18 cellular contexts compared by ENCODE assay signal in genomic region chr4:48727666-48728459, GRCh38. TPM values are rescaled to one million over a fixed set of nuclear protein-coding genes. Genes with fewer than 3 reads are reported as not detected.
DNase-seq lines count a peak whose midpoint lies in the region; ATAC-seq and TF ChIP-seq lines count a peak whose summit lies in the region.
"Had no signal": no experiment of that assay in that cellular context is flagged by ENCODE, and none has a peak within 500 bp of the region (broad histone marks: within the 10 kb centered on the region; RNA-seq: fewer than 3 reads in every experiment).

No MANE protein-coding gene starts in this region.

- H3K4me1 ChIP-seq in OCI-LY1 (ENCODE audit: insufficient read depth, low read length, severe bottlenecking) = peaks cover 30% of the 10 kb centered on the region

- H3K27ac ChIP-seq in OCI-LY1 (ENCODE audit: low read depth, low read length, poor library complexity, severe bottlenecking) = no peak overlapping the region
- H3K27ac ChIP-seq: RWPE1 had no signal

- no peak for ATAC-seq in activated naive CD8-positive, alpha-beta T cell treated with anti-CD3 and anti-CD28 coated beads, Interleukin-2, amount 10 ng/mL, durations not matched to agents 7 days and 5 days (ENCODE audit: low read depth)
- ATAC-seq in activated naive CD8-positive, alpha-beta T cell treated with anti-CD3 and anti-CD28 coated beads, Interleukin-2, amount 50 U/mL, for 24 hours = no peak
- ATAC-seq in GM19328 (IDR thresholded peaks at IDR 0.05; ENCODE audit: unreplicated experiment) = no peak

- H3K4me3 Mint-ChIP-seq in activated naive CD8-positive, alpha-beta T cell treated with anti-CD3 and anti-CD28 coated beads, Interleukin-2, amount 10 ng/mL, durations not matched to agents 7 days and 5 days = no peak overlapping the region
- H3K4me3 Mint-ChIP-seq in activated naive CD8-positive, alpha-beta T cell treated with anti-CD3 and anti-CD28 coated beads, Interleukin-2, amount 50 U/mL, for 24 hours = no peak overlapping the region
- H3K4me3 Mint-ChIP-seq in immature natural killer cell = peak overlapping the region; percentile 5 to 38 (median 33)
- no peak overlapping the region for H3K4me3 Mint-ChIP-seq in chondrocyte (ENCODE audit: unreplicated experiment)

- H3K9ac ChIP-seq in OCI-LY1 (ENCODE audit: low read length) = no peak overlapping the region

- POLR2A ChIA-PET in activated naive CD8-positive, alpha-beta T cell treated with anti-CD3 and anti-CD28 coated beads, Interleukin-2, amount 10 ng/mL, durations not matched to agents 7 days and 5 days (lab: Charles Lee) = no interaction called here

- H3K4me3 ChIP-seq in OCI-LY1 (ENCODE audit: low read depth, low read length, poor library complexity, severe bottlenecking) = no peak overlapping the region
- H3K4me3 ChIP-seq: dorsolateral prefrontal cortex had no signal

- peak overlapping the region; percentile 44; the same call in 1 of the 2 replicates for H3K4me2 ChIP-seq in OCI-LY1 (ENCODE audit: low read length)

- no peak for TF ChIP-seq CTCF in OCI-LY1 (IDR thresholded peaks at IDR 0.05; ENCODE audit: low read length)
- TF ChIP-seq CTCF in chondrocyte (IDR thresholded peaks at IDR 0.05) = no peak

- H3K4me1 Mint-ChIP-seq in activated naive CD8-positive, alpha-beta T cell treated with anti-CD3 and anti-CD28 coated beads, Interleukin-2, amount 10 ng/mL, durations not matched to agents 7 days and 5 days = peaks cover 64% of the 10 kb centered on the region
- H3K4me1 Mint-ChIP-seq in activated naive CD8-positive, alpha-beta T cell treated with anti-CD3 and anti-CD28 coated beads, Interleukin-2, amount 50 U/mL, for 24 hours = peaks cover 80% of the 10 kb centered on the region
- H3K4me1 Mint-ChIP-seq in immature natural killer cell (peaks cover 93 to 98% of the 10 kb centered on the region in 2 donors), chondrocyte (ENCODE audit: low read depth) (peaks cover 33% of the 10 kb centered on the region)

- H3K9me3 Mint-ChIP-seq in activated naive CD8-positive, alpha-beta T cell treated with anti-CD3 and anti-CD28 coated beads, Interleukin-2, amount 10 ng/mL, durations not matched to agents 7 days and 5 days = peaks cover 10% of the 10 kb centered on the region
- peaks cover 11% of the 10 kb centered on the region for H3K9me3 Mint-ChIP-seq in activated naive CD8-positive, alpha-beta T cell treated with anti-CD3 and anti-CD28 coated beads, Interleukin-2, amount 50 U/mL, for 24 hours
- H3K9me3 Mint-ChIP-seq in immature natural killer cell = no peaks in the 10 kb centered on the region
- H3K9me3 Mint-ChIP-seq in chondrocyte (ENCODE audit: low read depth) = peaks cover 8% of the 10 kb centered on the region
- H3K9me3 Mint-ChIP-seq: activated CD4-positive, alpha-beta T cell treated with anti-CD3 and anti-CD28 coated beads, Interleukin-2, amount 10 ng/mL, durations not matched to agents 24 days and 14 days; T-helper 2 cell treated with Interferon-gamma antibody and Interleukin-4, amounts not matched to agents 5 μg/mL and 100 μg/mL, for 36 hours had no signal

- H3K79me2 ChIP-seq in OCI-LY1 (ENCODE audit: insufficient read depth, low read length) = peaks cover 82% of the 10 kb centered on the region

- peak overlapping the region; percentile 63 for H3K27ac Mint-ChIP-seq in activated naive CD8-positive, alpha-beta T cell treated with anti-CD3 and anti-CD28 coated beads, Interleukin-2, amount 10 ng/mL, durations not matched to agents 7 days and 5 days
- no peak overlapping the region for H3K27ac Mint-ChIP-seq in activated naive CD8-positive, alpha-beta T cell treated with anti-CD3 and anti-CD28 coated beads, Interleukin-2, amount 50 U/mL, for 24 hours
- H3K27ac Mint-ChIP-seq in immature natural killer cell = peak overlapping the region; percentile 23 to 75 (median 37)
- H3K27ac Mint-ChIP-seq in chondrocyte (ENCODE audit: unreplicated experiment) = no peak overlapping the region
- H3K27ac Mint-ChIP-seq: activated CD4-positive, alpha-beta T cell treated with anti-CD3 and anti-CD28 coated beads, Interleukin-2, amount 10 ng/mL, durations not matched to agents 24 days and 14 days had no signal

- H3K9me2 ChIP-seq in OCI-LY1 (ENCODE audit: low read depth, low read length) = no peaks in the 10 kb centered on the region

- H3K36me3 Mint-ChIP-seq in activated naive CD8-positive, alpha-beta T cell treated with anti-CD3 and anti-CD28 coated beads, Interleukin-2, amount 10 ng/mL, durations not matched to agents 7 days and 5 days = peaks cover 47% of the 10 kb centered on the region
- H3K36me3 Mint-ChIP-seq in activated naive CD8-positive, alpha-beta T cell treated with anti-CD3 and anti-CD28 coated beads, Interleukin-2, amount 50 U/mL, for 24 hours (ENCODE audit: low read depth) = peaks cover 5% of the 10 kb centered on the region
- H3K36me3 Mint-ChIP-seq in immature natural killer cell = no peaks in the 10 kb centered on the region
- H3K36me3 Mint-ChIP-seq in chondrocyte (ENCODE audit: low read depth) = no peaks in the 10 kb centered on the region

- H3K27me3 ChIP-seq in OCI-LY1 (ENCODE audit: insufficient read depth, low read length) = no peaks in the 10 kb centered on the region
- H3K27me3 ChIP-seq: dorsolateral prefrontal cortex had no signal

- no peak for DNase-seq in activated naive CD8-positive, alpha-beta T cell treated with anti-CD3 and anti-CD28 coated beads, Interleukin-2, amount 10 ng/mL, durations not matched to agents 7 days and 5 days
- DNase-seq in activated naive CD8-positive, alpha-beta T cell treated with anti-CD3 and anti-CD28 coated beads, Interleukin-2, amount 50 U/mL, for 24 hours = no peak
- no peak for DNase-seq in immature natural killer cell
- no peak for DNase-seq in kidney glomerular epithelial cell (lab: John Stamatoyannopoulos, UW)
- DNase-seq in NCI-H69 (lab: John Stamatoyannopoulos, UW) = no peak
- DNase-seq in chondrocyte (ENCODE audit: low spot score) = no peak
- DNase-seq: activated CD4-positive, alpha-beta T cell treated with anti-CD3 and anti-CD28 coated beads, Interleukin-2, amount 10 ng/mL, durations not matched to agents 24 days and 14 days; dorsolateral prefrontal cortex; mammary epithelial cell; NCI-H2029 treated with DMSO at 0.1 percent for 48 hours; NCI-H526 treated with DMSO at 0.1 percent for 48 hours; occipital lobe; small intestine; stimulated activated naive CD4-positive, alpha-beta T cell treated with Interleukin-2 at 50 U/mL for 16 hours had no signal

- H2AFZ ChIP-seq in OCI-LY1 (ENCODE audit: low read length) = no peak overlapping the region

- no peaks in the 10 kb centered on the region for H3F3A ChIP-seq in OCI-LY1 (ENCODE audit: insufficient read depth, low read length)

- no peaks in the 10 kb centered on the region for H3K36me3 ChIP-seq in OCI-LY1 (ENCODE audit: insufficient read depth, low read length)

- H4K20me1 ChIP-seq in OCI-LY1 (ENCODE audit: insufficient read depth, low read length) = no peaks in the 10 kb centered on the region

- H3K27me3 Mint-ChIP-seq in activated naive CD8-positive, alpha-beta T cell treated with anti-CD3 and anti-CD28 coated beads, Interleukin-2, amount 10 ng/mL, durations not matched to agents 7 days and 5 days = no peaks in the 10 kb centered on the region
- H3K27me3 Mint-ChIP-seq in activated naive CD8-positive, alpha-beta T cell treated with anti-CD3 and anti-CD28 coated beads, Interleukin-2, amount 50 U/mL, for 24 hours = no peaks in the 10 kb centered on the region
- no peaks in the 10 kb centered on the region for H3K27me3 Mint-ChIP-seq in immature natural killer cell (ENCODE audit: low read depth in 3 of 3)
- H3K27me3 Mint-ChIP-seq in chondrocyte (ENCODE audit: low read depth) = no peaks in the 10 kb centered on the region
- H3K27me3 Mint-ChIP-seq: activated CD4-positive, alpha-beta T cell treated with anti-CD3 and anti-CD28 coated beads, Interleukin-2, amount 10 ng/mL, durations not matched to agents 24 days and 14 days had no signal

- no peaks in the 10 kb centered on the region for H3K9me3 ChIP-seq in OCI-LY1 (ENCODE audit: low read length)

RNA-seq across cellular contexts. Expression of gene FRYL, which starts 52.2 kb away (rescaled TPM):
- 100 to 1,000 TPM in 1 of 2 experiments, 10 to 100 TPM in 1; 95.9 to 114 TPM for total RNA-seq in activated naive CD8-positive, alpha-beta T cell treated with anti-CD3 and anti-CD28 coated beads, Interleukin-2, amount 10 ng/mL, durations not matched to agents 7 days and 5 days
- 10 to 100 TPM; 25.8 to 57.9 (median 26.7) TPM for polyA plus RNA-seq in immature natural killer cell
- 29.3 to 45.4 TPM (median 30.8 TPM) in 3 replicates for total RNA-seq in chondrocyte

Comparison
In these comparisons a context has a peak if more than half of its experiments do, and no peak if none do; other contexts are left out.
1. H3K27ac Mint-ChIP-seq: peak in activated naive CD8-positive, alpha-beta T cell treated with anti-CD3 and anti-CD28 coated beads, Interleukin-2, amount 10 ng/mL, durations not matched to agents 7 days and 5 days (single experiment) and immature natural killer cell (6 of 6); none in activated naive CD8-positive, alpha-beta T cell treated with anti-CD3 and anti-CD28 coated beads, Interleukin-2, amount 50 U/mL, for 24 hours (single experiment) and chondrocyte (single experiment).
2. H3K4me3 Mint-ChIP-seq: peak in immature natural killer cell (5 of 5); none in activated naive CD8-positive, alpha-beta T cell treated with anti-CD3 and anti-CD28 coated beads, Interleukin-2, amount 10 ng/mL, durations not matched to agents 7 days and 5 days (single experiment), activated naive CD8-positive, alpha-beta T cell treated with anti-CD3 and anti-CD28 coated beads, Interleukin-2, amount 50 U/mL, for 24 hours (single experiment) and chondrocyte (single experiment).